In the genomic region with DNA sequence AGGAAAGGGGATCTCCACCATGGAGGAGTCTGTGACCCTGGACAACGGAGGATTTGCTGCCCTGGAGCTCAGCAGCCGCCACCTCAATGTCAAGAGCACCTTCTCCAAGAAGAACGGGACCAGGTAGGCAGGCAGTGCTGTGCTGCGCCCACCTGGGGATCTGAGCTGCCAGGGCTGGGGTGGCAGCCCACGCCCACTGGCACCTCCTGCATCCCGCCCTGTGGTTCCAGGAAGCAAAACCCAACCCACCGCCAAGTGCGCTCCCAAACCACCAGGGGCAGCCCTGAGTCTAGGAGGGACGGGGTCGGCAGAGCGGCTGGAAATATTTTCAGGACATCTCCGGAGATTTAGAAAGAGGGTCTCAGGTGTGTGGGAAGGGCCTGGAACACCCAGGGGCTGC, we compare ENCODE assay signal across 27 cellular contexts.
DNase-seq lines count a peak whose midpoint lies in the region; ATAC-seq and TF ChIP-seq lines count a peak whose summit lies in the region.
"Had no signal": no experiment of that assay in that cellular context is flagged by ENCODE, and none has a peak within 500 bp of the region (broad histone marks: within the 10 kb centered on the region; RNA-seq: fewer than 3 reads in every experiment).

No MANE protein-coding gene starts in this region.

- no peaks in the 10 kb centered on the region for H3K27me3 Mint-ChIP-seq in endodermal cell (ENCODE audit: insufficient read depth)
- H3K27me3 Mint-ChIP-seq: activated CD8-positive, alpha-beta memory T cell treated with anti-CD3 and anti-CD28 coated beads, Interleukin-2, amount 10 ng/mL, durations not matched to agents 7 days and 5 days; naive thymus-derived CD8-positive, alpha-beta T cell had no signal

- TF ChIP-seq CTCF in SK-N-SH (IDR thresholded peaks at IDR 0.05), result no peak
- TF ChIP-seq CTCF in HCT116 (IDR thresholded peaks at IDR 0.05 in 2 of 3, conservative IDR thresholded peaks at IDR 0.05 in 1 of 3; ENCODE audit: borderline replicate concordance in 1 of 3, insufficient read depth in 1 of 3, low read depth in 2 of 3, low read length in 2 of 3), result peak in 2 of 3 experiments; percentile 57 to 62; a peak in 4 of 6 replicates
- TF ChIP-seq CTCF in endodermal cell (conservative IDR thresholded peaks at IDR 0.05), result peak; percentile 72

- no peak for TF ChIP-seq POLR2A in HCT116 (IDR thresholded peaks at IDR 0.05; ENCODE audit: borderline replicate concordance, extremely low read depth, insufficient read depth, insufficient read length)

- H3K9me3 Mint-ChIP-seq in endodermal cell, result peaks cover 12% of the 10 kb centered on the region

- TF ChIP-seq EP300 in SK-N-SH (IDR thresholded peaks at IDR 0.05; ENCODE audit: borderline replicate concordance in 1 of 2, low read depth in 1 of 2, low read length in 1 of 2), result no peak

- H3K9ac ChIP-seq in SK-N-SH (no peak overlapping the region), HCT116 (ENCODE audit: low read length) (no peak overlapping the region), endodermal cell (ENCODE audit: extremely low read depth, low read length, poor library complexity, severe bottlenecking) (no peak overlapping the region)

- H3K4me3 ChIP-seq in SK-N-SH (ENCODE audit: low read depth in 2 of 2, low read length in 1 of 2), result no peak overlapping the region
- H3K4me3 ChIP-seq in HCT116 (replicated peaks in 1 of 2; ENCODE audit: low read depth in 1 of 2, low read length in 2 of 2), result no peak overlapping the region
- H3K4me3 ChIP-seq in endodermal cell (ENCODE audit: low read length), result no peak overlapping the region
- H3K4me3 ChIP-seq: esophagus muscularis mucosa, heart left ventricle, lower lobe of right lung, SJSA1, thoracic aorta had no signal

- no peak overlapping the region for H3K4me3 Mint-ChIP-seq in endodermal cell
- H3K4me3 Mint-ChIP-seq: activated CD8-positive, alpha-beta memory T cell treated with anti-CD3 and anti-CD28 coated beads, Interleukin-2, amount 10 ng/mL, durations not matched to agents 7 days and 5 days; naive thymus-derived CD8-positive, alpha-beta T cell had no signal

- no peaks in the 10 kb centered on the region for H3K27me3 ChIP-seq in SK-N-SH (ENCODE audit: insufficient read depth)
- no peaks in the 10 kb centered on the region for H3K27me3 ChIP-seq in HCT116 (ENCODE audit: insufficient read depth, low read length)
- no peaks in the 10 kb centered on the region for H3K27me3 ChIP-seq in endodermal cell (ENCODE audit: control insufficient read depth, insufficient read depth, low read length, poor library complexity, severe bottlenecking)
- H3K27me3 ChIP-seq: esophagus muscularis mucosa, heart left ventricle, SJSA1 had no signal

- H2AFZ ChIP-seq in SK-N-SH (ENCODE audit: low read depth) (no peak overlapping the region), HCT116 (ENCODE audit: low read depth, low read length, poor library complexity, severe bottlenecking) (no peak overlapping the region)

- peaks cover 19% of the 10 kb centered on the region for H3K4me1 Mint-ChIP-seq in endodermal cell
- H3K4me1 Mint-ChIP-seq: activated CD8-positive, alpha-beta memory T cell treated with anti-CD3 and anti-CD28 coated beads, Interleukin-2, amount 10 ng/mL, durations not matched to agents 7 days and 5 days had no signal

- intact Hi-C loops in HCT116 (cut with micrococcal nuclease) (no loop called here), posterior vena cava (cut with DNase I) (no loop called here)

- CTCF ChIA-PET in SK-N-SH (lab: Yijun Ruan, JAX) (interaction anchor here (0.8 to 1.7 kb wide), 3 partner anchors 15 to 237 kb away, joined by 3 to 4 read pairs (median 3); no protein-coding TSS in a partner anchor), HCT116 (lab: Charles Lee) (no interaction called here)

- no peaks in the 10 kb centered on the region for H3F3A ChIP-seq in SK-N-SH (replicated peaks; ENCODE audit: insufficient read depth)

- H3K27ac Mint-ChIP-seq in endodermal cell, result peak overlapping the region; percentile 44
- H3K27ac Mint-ChIP-seq: activated CD8-positive, alpha-beta memory T cell treated with anti-CD3 and anti-CD28 coated beads, Interleukin-2, amount 10 ng/mL, durations not matched to agents 7 days and 5 days; naive thymus-derived CD8-positive, alpha-beta T cell had no signal

- H3K4me1 ChIP-seq in SK-N-SH (ENCODE audit: control insufficient read depth in 1 of 2, insufficient read depth in 2 of 2, low read depth in 1 of 2, low read length in 1 of 2), result peaks cover 0 to 20% of the 10 kb centered on the region in 2 experiments; a peak in 1 of 4 replicates
- no peaks in the 10 kb centered on the region for H3K4me1 ChIP-seq in HCT116 (ENCODE audit: control insufficient read depth in 1 of 2, insufficient read depth in 2 of 2, low read length in 2 of 2)
- no peaks in the 10 kb centered on the region for H3K4me1 ChIP-seq in endodermal cell (ENCODE audit: control insufficient read depth, insufficient read depth, low read length)
- H3K4me1 ChIP-seq: esophagus muscularis mucosa, heart left ventricle, lower lobe of right lung, SJSA1 had no signal

- no peaks in the 10 kb centered on the region for H3K9me3 ChIP-seq in SK-N-SH
- no peaks in the 10 kb centered on the region; a peak in 1 of 4 replicates for H3K9me3 ChIP-seq in HCT116 (ENCODE audit: control insufficient read depth in 1 of 2, insufficient read depth in 1 of 2, low read depth in 1 of 2, low read length in 2 of 2)
- no peaks in the 10 kb centered on the region for H3K9me3 ChIP-seq in endodermal cell (ENCODE audit: control insufficient read depth, low read length)
- H3K9me3 ChIP-seq: lower lobe of right lung, SJSA1, thoracic aorta had no signal

- no TSS peak for BruUV-seq in HCT116 (replicated peaks; lab: Mats Ljungman, UMichigan)

- H3K36me3 ChIP-seq in SK-N-SH (replicated peaks in 1 of 2; ENCODE audit: control insufficient read depth in 1 of 2, insufficient read depth in 2 of 2, low read length in 1 of 2) (no peaks in the 10 kb centered on the region), HCT116 (ENCODE audit: control insufficient read depth in 1 of 2, insufficient read depth in 2 of 2, low read length in 2 of 2) (no peaks in the 10 kb centered on the region), endodermal cell (ENCODE audit: control insufficient read depth, insufficient read depth, low read length) (no peaks in the 10 kb centered on the region)
- H3K36me3 ChIP-seq: heart left ventricle, lower lobe of right lung, thoracic aorta had no signal

- no peak overlapping the region for H3K4me2 ChIP-seq in SK-N-SH
- H3K4me2 ChIP-seq in HCT116 (ENCODE audit: low read length), result no peak overlapping the region

- H3K9me2 ChIP-seq in SK-N-SH, result no peaks in the 10 kb centered on the region
- no peaks in the 10 kb centered on the region for H3K9me2 ChIP-seq in HCT116 (ENCODE audit: insufficient read depth)

- H4K20me1 ChIP-seq in SK-N-SH (ENCODE audit: insufficient read depth), result no peaks in the 10 kb centered on the region
- no peaks in the 10 kb centered on the region for H4K20me1 ChIP-seq in HCT116 (ENCODE audit: insufficient read depth)

- RAD21 ChIA-PET in HCT116 (lab: Charles Lee; ENCODE audit: low non-redundant PET in 1 of 2, low total read pairs in 2 of 2, uncharacterized antibody in 2 of 2, unreplicated experiment in 2 of 2), result no interaction called here

- 63% methylated on average over 9 of the region's 12 CpGs for WGBS in SK-N-SH (ENCODE audit: low lambda C conversion rate)
- 96 to 100% methylated on average over 1 to 12 of the region's 12 CpGs for WGBS in endodermal cell (ENCODE audit: insufficient coverage in 1 of 2, insufficient read length in 1 of 2), 2 experiments

- POLR2A ChIA-PET in SK-N-SH (lab: Yijun Ruan, JAX), result no interaction called here
- POLR2A ChIA-PET in HCT116 (lab: Charles Lee), result no interaction called here

- H3K27ac ChIP-seq in SK-N-SH (ENCODE audit: low read depth in 2 of 2, low read length in 1 of 2), result no peak overlapping the region
- H3K27ac ChIP-seq in HCT116 (ENCODE audit: low read depth, low read length), result no peak overlapping the region
- H3K27ac ChIP-seq in endodermal cell (ENCODE audit: low read depth, low read length), result no peak overlapping the region
- H3K27ac ChIP-seq: esophagus muscularis mucosa, heart left ventricle, lower lobe of right lung, SJSA1, thoracic aorta had no signal

- H3K79me2 ChIP-seq in SK-N-SH (ENCODE audit: insufficient read depth), result no peaks in the 10 kb centered on the region
- no peaks in the 10 kb centered on the region for H3K79me2 ChIP-seq in HCT116 (ENCODE audit: insufficient read depth, low read length)

- DNase-seq in SK-N-SH (peak; percentile 58), HCT116 (ENCODE audit: low read depth, low spot score) (peak; percentile 4), endodermal cell (peak; percentile 85), posterior vena cava (ENCODE audit: low spot score) (peak; percentile 74), NCI-H345 treated with DMSO at 0.1 percent for 48 hours (lab: John Stamatoyannopoulos, UW; ENCODE audit: unreplicated experiment) (no peak)
- DNase-seq: activated CD4-positive, alpha-beta T cell treated with anti-CD3 and anti-CD28 coated beads, Interleukin-2, amount 50 U/mL, for 4 hours; activated CD8-positive, alpha-beta memory T cell treated with anti-CD3 and anti-CD28 coated beads, Interleukin-2, amount 10 ng/mL, durations not matched to agents 7 days and 5 days; activated naive CD4-positive, alpha-beta T cell; activated T-cell treated with anti-CD3 and anti-CD28 coated beads, Interleukin-2, amount 50 U/mL, for 48 hours; central memory CD4-positive, alpha-beta T cell; dermis blood vessel endothelial cell; DMS79 treated with DMSO at 0.1 percent for 48 hours; foreskin fibroblast; heart left ventricle; Karpas-422; lower lobe of right lung; naive thymus-derived CD8-positive, alpha-beta T cell; NCI-H446; RPMI8226; stimulated activated naive CD4-positive, alpha-beta T cell treated with Interleukin-2 at 50 U/mL for 16 hours had no signal

- no peak for ATAC-seq in SK-N-SH treated with all-trans-retinoic acid at 6 μM for 48 hours
- peak; percentile 94 for ATAC-seq in HCT116
- ATAC-seq in HG02938 (IDR thresholded peaks at IDR 0.05; ENCODE audit: unreplicated experiment), result no peak
- ATAC-seq in HG03095 (IDR thresholded peaks at IDR 0.05; ENCODE audit: unreplicated experiment), result no peak
- ATAC-seq: activated CD4-positive, CD25-positive, alpha-beta regulatory T cell treated with anti-CD3 and anti-CD28 coated beads, Interleukin-2, amount 50 U/mL, for 24 hours; activated CD8-positive, alpha-beta memory T cell treated with anti-CD3 and anti-CD28 coated beads, Interleukin-2, amount 10 ng/mL, durations not matched to agents 7 days and 5 days; heart left ventricle; lower lobe of right lung; naive thymus-derived CD8-positive, alpha-beta T cell had no signal

- TF ChIP-seq RAD21 in SK-N-SH (IDR thresholded peaks at IDR 0.05; ENCODE audit: low read length) (no peak), HCT116 (IDR thresholded peaks at IDR 0.05; ENCODE audit: low read depth) (no peak)

- peaks cover 38% of the 10 kb centered on the region for H3K36me3 Mint-ChIP-seq in endodermal cell (ENCODE audit: low read depth)
- H3K36me3 Mint-ChIP-seq: activated CD8-positive, alpha-beta memory T cell treated with anti-CD3 and anti-CD28 coated beads, Interleukin-2, amount 10 ng/mL, durations not matched to agents 7 days and 5 days; naive thymus-derived CD8-positive, alpha-beta T cell had no signal

TF ChIP-seq in SK-N-SH treated with all-trans-retinoic acid at 6 μM for 48 hours, 23 proteins besides CTCF, POLR2A, EP300 and RAD21 (continues in another document):
- no peak for TF ChIP-seq ARNTL (CRISPR knock-in tag; IDR thresholded peaks at IDR 0.05; ENCODE audit: borderline replicate concordance, low read depth)
